Comparison of ENCODE assay signal across 9 cellular contexts in the genomic region with DNA sequence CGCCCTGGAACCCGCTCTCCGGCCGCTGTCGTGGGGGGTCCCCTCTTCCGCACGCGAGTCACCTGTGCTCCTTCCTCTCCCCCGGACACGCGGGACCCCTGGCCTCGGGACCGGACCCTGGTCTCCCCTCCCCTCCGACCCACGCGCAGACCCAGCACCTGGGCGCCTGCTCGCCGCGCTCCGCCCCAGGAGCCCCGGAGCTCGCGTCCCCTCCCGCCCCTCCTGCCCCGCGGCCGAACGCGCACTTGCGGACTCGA. TPM values are rescaled to one million over a fixed set of nuclear protein-coding genes. Genes with fewer than 3 reads are reported as not detected.
A peak's percentile ranks its signal among the peaks of the same experiment; 100 is the strongest.
DNase-seq lines count a peak whose midpoint lies in the region; ATAC-seq and TF ChIP-seq lines count a peak whose summit lies in the region.
"Had no signal": no experiment of that assay in that cellular context is flagged by ENCODE, and none has a peak within 500 bp of the region (broad histone marks: within the 10 kb centered on the region; RNA-seq: fewer than 3 reads in every experiment).

No MANE protein-coding gene starts in this region.

- no peaks in the 10 kb centered on the region for H3K27me3 ChIP-seq in sigmoid colon

- intact Hi-C loops in sigmoid colon (cut with DNase I), result loop anchor here (1.0 to 2.0 kb wide), 2 partner anchors 20 to 49 kb away; partner anchors contain the start of gene WDR45B

- H3K9ac ChIP-seq in ES-I3 (ENCODE audit: low read depth, low read length), result peak overlapping the region; percentile 45; the same call in 1 of the 2 replicates
- no peak overlapping the region for H3K9ac ChIP-seq in SK-N-MC (ENCODE audit: insufficient read length)

- no peak for TF ChIP-seq EP300 in sigmoid colon (IDR thresholded peaks at IDR 0.05)

- peaks cover 4% of the 10 kb centered on the region; the same call in 1 of the 2 replicates for H3K4me1 ChIP-seq in ES-I3 (ENCODE audit: insufficient read depth, low read length)
- peaks cover 0 to 23% (median 17%) of the 10 kb centered on the region in 4 donors for H3K4me1 ChIP-seq in sigmoid colon

- TF ChIP-seq POLR2A in sigmoid colon (IDR thresholded peaks at IDR 0.05), result no peak
- TF ChIP-seq POLR2A in erythroblast (IDR thresholded peaks at IDR 0.05; ENCODE audit: low read length), result no peak

- no peak for TF ChIP-seq CTCF in foreskin fibroblast (IDR thresholded peaks at IDR 0.05; ENCODE audit: low read depth, low read length)
- TF ChIP-seq CTCF in sigmoid colon (IDR thresholded peaks at IDR 0.05), result no peak

- peak overlapping the region; percentile 79 for H3K4me3 ChIP-seq in SK-N-MC
- H3K4me3 ChIP-seq in foreskin fibroblast (ENCODE audit: low read depth in 1 of 2, low read length in 2 of 2), result peak overlapping the region; percentile 53 to 59
- peak overlapping the region; percentile 57 to 89 (median 75) for H3K4me3 ChIP-seq in sigmoid colon

- H3K27ac ChIP-seq in SK-N-MC (no peak overlapping the region), sigmoid colon (peak overlapping the region in 2 of 4 donors; percentile 66 to 71)

- H3K36me3 ChIP-seq in ES-I3 (ENCODE audit: insufficient read depth, low read length) (no peaks in the 10 kb centered on the region), SK-N-MC (ENCODE audit: insufficient read depth, low read length) (no peaks in the 10 kb centered on the region), sigmoid colon (no peaks in the 10 kb centered on the region)

- 1 to 2% methylated on average over 32 of the region's 32 CpGs for WGBS in sigmoid colon, 2 donors

- no peak for ATAC-seq in HG03097 (IDR thresholded peaks at IDR 0.05; ENCODE audit: low FRiP score, unreplicated experiment)

- DNase-seq in SK-N-MC (ENCODE audit: low read depth, low spot score) (no peak), foreskin fibroblast (no peak), sigmoid colon (no peak), T-helper 2 cell (no peak), erythroblast (lab: John Stamatoyannopoulos, UW) (no peak), NCI-H748 treated with DMSO at 0.1 percent for 48 hours (lab: John Stamatoyannopoulos, UW) (no peak)
- DNase-seq: NCI-H1694 treated with DMSO at 0.1 percent for 48 hours had no signal

- H3K9me3 ChIP-seq in ES-I3 (ENCODE audit: control insufficient read depth, insufficient read depth, low read length) (peaks cover 6% of the 10 kb centered on the region; the same call in 1 of the 2 replicates), SK-N-MC (ENCODE audit: low read depth, low read length) (no peaks in the 10 kb centered on the region), sigmoid colon (peaks cover 0 to 2% (median 0%) of the 10 kb centered on the region in 4 donors)

RNA-seq across cellular contexts. Expression of gene RAB40B, which starts 0.8 kb away (rescaled TPM):
- total RNA-seq in sigmoid colon, result 10 to 100 TPM; 11.7 to 32.7 (median 21.6) TPM
- 10 to 100 TPM; 14.0 to 26.4 (median 24.0) TPM for polyA plus RNA-seq in sigmoid colon

RNA-seq across cellular contexts. Expression of gene FN3KRP, which starts 18.8 kb away (rescaled TPM):
- 10 to 100 TPM in 3 of 4 donors, 1 to 10 TPM in 1; 8.1 to 18.0 (median 13.1) TPM for total RNA-seq in sigmoid colon
- 10 to 100 TPM; 27.0 to 36.1 (median 33.5) TPM for polyA plus RNA-seq in sigmoid colon

RNA-seq across cellular contexts. Expression of gene FN3K, which starts 37.7 kb away (rescaled TPM):
- 10 to 100 TPM in 1 of 4 donors, 1 to 10 TPM in 3; 2.8 to 11.9 (median 6.6) TPM for total RNA-seq in sigmoid colon
- 10 to 100 TPM; 13.2 to 22.2 (median 20.5) TPM for polyA plus RNA-seq in sigmoid colon

RNA-seq across cellular contexts. Expression of gene WDR45B, which starts 49.5 kb away (rescaled TPM):
- total RNA-seq in sigmoid colon, result 10 to 100 TPM; 51.7 to 67.0 (median 66.7) TPM
- polyA plus RNA-seq in sigmoid colon, result 10 to 100 TPM; 62.5 to 70.1 (median 67.5) TPM

RNA-seq across cellular contexts. Expression of gene TBCD, which starts 54.1 kb away (rescaled TPM):
- total RNA-seq in sigmoid colon, result 10 to 100 TPM; 25.3 to 69.0 (median 34.4) TPM
- polyA plus RNA-seq in sigmoid colon, result 10 to 100 TPM; 11.1 to 77.4 (median 19.2) TPM
